1 cellular context compared by ENCODE assay signal in the genomic region with DNA sequence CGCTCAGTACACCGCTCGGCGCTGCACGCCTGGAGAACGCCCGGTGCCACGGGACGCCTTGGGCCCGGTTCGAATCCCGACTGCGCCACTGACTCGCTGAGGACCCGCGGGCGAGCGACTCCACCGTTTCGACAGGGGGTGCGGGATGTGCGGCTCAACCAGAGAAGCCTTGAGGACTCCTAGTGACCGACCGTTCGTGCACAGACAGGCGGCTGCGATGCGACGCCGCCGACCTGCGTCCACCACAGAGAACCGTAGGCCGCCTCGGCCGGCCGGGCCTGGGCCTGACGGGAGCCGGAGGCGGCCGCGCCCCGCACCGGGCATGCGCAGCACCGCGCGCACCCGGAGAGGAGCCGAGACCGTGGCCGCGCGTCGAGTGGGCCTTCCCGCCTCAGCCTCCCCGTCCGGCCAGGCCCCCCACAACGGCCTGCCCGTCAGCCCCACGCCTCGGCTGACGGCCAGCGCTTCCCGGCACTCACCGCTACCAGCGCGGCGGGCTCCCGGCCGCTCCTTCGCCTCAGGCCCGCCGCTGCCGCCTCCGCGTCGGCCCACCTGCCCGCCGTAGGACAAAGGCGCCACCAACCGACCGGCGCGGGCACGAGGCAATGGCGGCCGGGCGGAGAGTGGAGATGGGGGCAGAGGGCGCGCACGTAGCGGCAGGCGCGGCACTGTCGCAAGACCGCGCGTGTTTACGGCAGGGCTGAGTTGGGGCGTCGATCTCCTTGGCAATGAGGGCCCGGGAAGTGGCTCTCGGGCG.
A peak's percentile ranks its signal among the peaks of the same experiment; 100 is the strongest.
TF ChIP-seq lines count a peak whose summit lies in the region.

A gene (minus strand): TSS at position 625 of the 757 bp plus-strand sequence. CDS start 10,538 bp downstream, outside the sequence.

TF ChIP-seq in K562, 482 proteins besides CTCF, POLR2A, EP300 and RAD21 (continued from another document and continues in another):
- TF ChIP-seq, protein P1, sequence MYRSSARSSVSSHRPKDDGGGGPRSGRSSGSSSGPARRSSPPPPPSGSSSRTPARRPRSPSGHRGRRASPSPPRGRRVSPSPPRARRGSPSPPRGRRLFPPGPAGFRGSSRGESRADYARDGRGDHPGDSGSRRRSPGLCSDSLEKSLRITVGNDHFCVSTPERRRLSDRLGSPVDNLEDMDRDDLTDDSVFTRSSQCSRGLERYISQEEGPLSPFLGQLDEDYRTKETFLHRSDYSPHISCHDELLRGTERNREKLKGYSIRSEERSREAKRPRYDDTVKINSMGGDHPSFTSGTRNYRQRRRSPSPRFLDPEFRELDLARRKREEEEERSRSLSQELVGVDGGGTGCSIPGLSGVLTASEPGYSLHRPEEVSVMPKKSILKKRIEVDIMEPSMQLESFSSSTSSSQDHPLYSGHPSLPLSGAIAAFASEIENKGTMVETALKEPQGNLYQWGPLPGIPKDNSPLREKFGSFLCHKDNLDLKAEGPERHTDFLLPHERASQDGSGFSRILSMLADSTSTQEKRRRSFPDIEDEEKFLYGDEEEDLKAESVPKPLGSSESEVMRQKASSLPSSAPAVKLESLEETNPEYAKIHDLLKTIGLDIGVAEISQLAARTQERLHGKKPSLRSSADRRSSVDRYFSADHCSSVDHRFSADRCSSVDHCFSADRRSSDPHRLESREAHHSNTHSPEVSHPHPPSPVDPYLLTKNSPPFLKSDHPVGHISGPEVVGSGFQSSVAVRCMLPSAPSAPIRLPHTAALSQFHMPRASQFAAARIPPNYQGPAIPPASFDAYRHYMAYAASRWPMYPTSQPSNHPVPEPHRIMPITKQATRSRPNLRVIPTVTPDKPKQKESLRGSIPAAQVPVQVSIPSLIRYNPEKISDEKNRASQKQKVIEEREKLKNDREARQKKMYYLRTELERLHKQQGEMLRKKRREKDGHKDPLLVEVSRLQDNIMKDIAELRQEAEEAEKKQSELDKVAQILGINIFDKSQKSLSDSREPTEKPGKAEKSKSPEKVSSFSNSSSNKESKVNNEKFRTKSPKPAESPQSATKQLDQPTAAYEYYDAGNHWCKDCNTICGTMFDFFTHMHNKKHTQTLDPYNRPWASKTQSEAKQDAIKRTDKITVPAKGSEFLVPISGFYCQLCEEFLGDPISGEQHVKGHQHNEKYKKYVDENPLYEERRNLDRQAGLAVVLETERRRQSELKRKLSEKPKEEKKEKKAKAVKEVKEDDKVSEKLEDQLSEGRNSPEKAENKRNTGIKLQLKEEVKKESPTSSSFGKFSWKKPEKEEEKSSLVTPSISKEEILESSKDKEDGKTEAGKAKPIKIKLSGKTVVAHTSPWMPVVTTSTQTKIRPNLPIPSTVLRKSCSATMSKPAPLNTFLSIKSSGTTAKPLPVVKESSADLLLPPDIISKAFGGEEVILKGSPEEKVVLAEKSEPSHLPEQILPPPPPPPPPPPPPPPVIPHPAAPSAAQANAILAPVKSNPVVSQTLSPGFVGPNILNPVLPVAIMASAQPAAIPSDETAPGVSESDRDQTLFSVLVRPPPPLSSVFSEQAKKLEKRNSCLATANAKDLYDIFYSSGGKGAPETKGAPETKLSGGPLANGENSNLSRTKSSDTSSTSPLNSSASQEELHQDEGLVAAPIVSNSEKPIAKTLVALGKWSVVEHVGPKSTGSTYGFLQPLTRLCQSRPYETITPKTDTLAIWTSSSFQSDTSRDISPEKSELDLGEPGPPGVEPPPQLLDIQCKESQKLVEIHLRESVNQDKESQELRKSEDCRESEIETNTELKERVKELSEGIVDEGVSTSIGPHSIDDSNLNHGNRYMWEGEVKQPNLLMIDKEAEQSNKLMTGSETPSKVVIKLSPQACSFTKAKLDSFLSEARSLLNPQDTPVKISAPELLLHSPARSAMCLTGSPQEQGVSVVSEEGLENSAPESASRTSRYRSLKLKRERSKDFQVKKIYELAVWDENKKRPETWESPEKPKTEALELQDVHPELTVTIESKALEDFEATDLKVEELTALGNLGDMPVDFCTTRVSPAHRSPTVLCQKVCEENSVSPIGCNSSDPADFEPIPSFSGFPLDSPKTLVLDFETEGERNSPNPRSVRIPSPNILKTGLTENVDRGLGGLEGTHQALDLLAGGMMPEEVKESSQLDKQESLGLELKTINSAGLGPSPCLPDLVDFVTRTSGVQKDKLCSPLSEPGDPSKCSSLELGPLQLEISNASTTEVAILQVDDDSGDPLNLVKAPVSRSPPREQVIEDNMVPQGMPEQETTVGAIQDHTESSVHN (IDR thresholded peaks at IDR 0.05; ENCODE audit: borderline replicate concordance in 1 of 2, low read depth in 1 of 2) = no peak
- TF ChIP-seq L3MBTL2 (IDR thresholded peaks at IDR 0.05) (peak; percentile 99), EHMT2 (IDR thresholded peaks at IDR 0.05) (no peak), ZNF41 (CRISPR knock-in tag; conservative IDR thresholded peaks at IDR 0.05) (no peak), ESRRA (IDR thresholded peaks at IDR 0.05; ENCODE audit: borderline replicate concordance, low read depth) (peak; percentile 77), HMGN3 (IDR thresholded peaks at IDR 0.05; ENCODE audit: borderline replicate concordance, extremely low read depth, insufficient read length, low read depth, low read length) (peak; percentile 71), BMI1 (IDR thresholded peaks at IDR 0.05; ENCODE audit: low read length) (peak; percentile 83; the same call in 1 of the 2 replicates), ZNF696 (CRISPR knock-in tag; conservative IDR thresholded peaks at IDR 0.05) (no peak), RFX5 (IDR thresholded peaks at IDR 0.05; ENCODE audit: low read depth, low read length) (no peak), CBX5 (IDR thresholded peaks at IDR 0.05; ENCODE audit: borderline replicate concordance, low read depth) (no peak), ATF7 (IDR thresholded peaks at IDR 0.05) (no peak; the same call in 1 of the 2 replicates), NR2C2 (CRISPR knock-in tag; IDR thresholded peaks at IDR 0.05) (peak; percentile 88), NR2C2 (tag; IDR thresholded peaks at IDR 0.05) (peak; percentile 95), PHF20 (IDR thresholded peaks at IDR 0.05; ENCODE audit: partially characterized antibody) (peak; percentile 42), MTA3 (IDR thresholded peaks at IDR 0.05; ENCODE audit: borderline replicate concordance) (peak; percentile 87; the same call in 1 of the 2 replicates), PRPF4 (IDR thresholded peaks at IDR 0.05; ENCODE audit: insufficient read depth, low read depth, low read length, poor library complexity, severe bottlenecking) (no peak), U2AF1 (optimal IDR thresholded peaks at IDR 0.05; ENCODE audit: low read depth, low read length) (peak; percentile 45), CBX3 (IDR thresholded peaks at IDR 0.05; ENCODE audit: borderline replicate concordance in 1 of 2, low read length in 2 of 2) (no peak), CBFA2T2 (conservative IDR thresholded peaks at IDR 0.05) (no peak), ZNF134 (CRISPR knock-in tag; conservative IDR thresholded peaks at IDR 0.05) (no peak), SOX6 (IDR thresholded peaks at IDR 0.05) (peak; percentile 75), TCF7 (IDR thresholded peaks at IDR 0.05; ENCODE audit: borderline replicate concordance) (no peak; the same call in 1 of the 2 replicates), SMARCA4 (IDR thresholded peaks at IDR 0.05) (no peak), KDM4B (IDR thresholded peaks at IDR 0.05; ENCODE audit: borderline replicate concordance in 2 of 2, low read depth in 1 of 2) (0 out of 4 replicates have a peak, but pooled peaks of 1 of the 2 experiments have one; percentile 29), ZNF253 (CRISPR knock-in tag; conservative IDR thresholded peaks at IDR 0.05) (no peak), SMAD4 (CRISPR knock-in tag; conservative IDR thresholded peaks at IDR 0.05) (peak; percentile 90), U2AF2 (optimal IDR thresholded peaks at IDR 0.05; ENCODE audit: low read depth, low read length) (no peak), BRD4 (IDR thresholded peaks at IDR 0.05) (no peak; the same call in 1 of the 2 replicates), HNRNPL (IDR thresholded peaks at IDR 0.05; ENCODE audit: low read depth, low read length) (peak; percentile 85), ZNF507 (tag; conservative IDR thresholded peaks at IDR 0.05) (no peak), ZC3H4 (CRISPR knock-in tag; IDR thresholded peaks at IDR 0.05; ENCODE audit: borderline replicate concordance) (peak; percentile 70; the same call in 1 of the 2 replicates), CBX1 (IDR thresholded peaks at IDR 0.05; ENCODE audit: low read depth) (peak; percentile 72; the same call in 1 of the 2 replicates), POLR2AphosphoS5 (IDR thresholded peaks at IDR 0.05; ENCODE audit: control insufficient read depth, insufficient read depth, low read depth, low read length) (peak; percentile 84), NCOR1 (IDR thresholded peaks at IDR 0.05) (0 out of 2 replicates have a peak, but pooled peaks have one; percentile 10), MAFF (IDR thresholded peaks at IDR 0.05; ENCODE audit: low read length) (no peak), HEY1 (CRISPR knock-in tag; IDR thresholded peaks at IDR 0.05; ENCODE audit: borderline replicate concordance) (no peak), NCOA6 (IDR thresholded peaks at IDR 0.05) (peak; percentile 89), ETV6 (IDR thresholded peaks at IDR 0.05; ENCODE audit: borderline replicate concordance in 1 of 2, low read depth in 2 of 2, low read length in 1 of 2) (no peak), ETV6 (CRISPR knock-in tag; IDR thresholded peaks at IDR 0.05; ENCODE audit: borderline replicate concordance) (peak; percentile 61)
- TF ChIP-seq, protein P2, sequence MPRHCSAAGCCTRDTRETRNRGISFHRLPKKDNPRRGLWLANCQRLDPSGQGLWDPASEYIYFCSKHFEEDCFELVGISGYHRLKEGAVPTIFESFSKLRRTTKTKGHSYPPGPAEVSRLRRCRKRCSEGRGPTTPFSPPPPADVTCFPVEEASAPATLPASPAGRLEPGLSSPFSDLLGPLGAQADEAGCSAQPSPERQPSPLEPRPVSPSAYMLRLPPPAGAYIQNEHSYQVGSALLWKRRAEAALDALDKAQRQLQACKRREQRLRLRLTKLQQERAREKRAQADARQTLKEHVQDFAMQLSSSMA (CRISPR knock-in tag; IDR thresholded peaks at IDR 0.05) = no peak
- TF ChIP-seq, protein P3, sequence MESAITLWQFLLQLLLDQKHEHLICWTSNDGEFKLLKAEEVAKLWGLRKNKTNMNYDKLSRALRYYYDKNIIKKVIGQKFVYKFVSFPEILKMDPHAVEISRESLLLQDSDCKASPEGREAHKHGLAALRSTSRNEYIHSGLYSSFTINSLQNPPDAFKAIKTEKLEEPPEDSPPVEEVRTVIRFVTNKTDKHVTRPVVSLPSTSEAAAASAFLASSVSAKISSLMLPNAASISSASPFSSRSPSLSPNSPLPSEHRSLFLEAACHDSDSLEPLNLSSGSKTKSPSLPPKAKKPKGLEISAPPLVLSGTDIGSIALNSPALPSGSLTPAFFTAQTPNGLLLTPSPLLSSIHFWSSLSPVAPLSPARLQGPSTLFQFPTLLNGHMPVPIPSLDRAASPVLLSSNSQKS (CRISPR knock-in tag; IDR thresholded peaks at IDR 0.05) = no peak
- TF ChIP-seq, protein P4, sequence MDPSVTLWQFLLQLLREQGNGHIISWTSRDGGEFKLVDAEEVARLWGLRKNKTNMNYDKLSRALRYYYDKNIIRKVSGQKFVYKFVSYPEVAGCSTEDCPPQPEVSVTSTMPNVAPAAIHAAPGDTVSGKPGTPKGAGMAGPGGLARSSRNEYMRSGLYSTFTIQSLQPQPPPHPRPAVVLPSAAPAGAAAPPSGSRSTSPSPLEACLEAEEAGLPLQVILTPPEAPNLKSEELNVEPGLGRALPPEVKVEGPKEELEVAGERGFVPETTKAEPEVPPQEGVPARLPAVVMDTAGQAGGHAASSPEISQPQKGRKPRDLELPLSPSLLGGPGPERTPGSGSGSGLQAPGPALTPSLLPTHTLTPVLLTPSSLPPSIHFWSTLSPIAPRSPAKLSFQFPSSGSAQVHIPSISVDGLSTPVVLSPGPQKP (CRISPR knock-in tag; IDR thresholded peaks at IDR 0.05) = no peak
- TF ChIP-seq, protein P5, sequence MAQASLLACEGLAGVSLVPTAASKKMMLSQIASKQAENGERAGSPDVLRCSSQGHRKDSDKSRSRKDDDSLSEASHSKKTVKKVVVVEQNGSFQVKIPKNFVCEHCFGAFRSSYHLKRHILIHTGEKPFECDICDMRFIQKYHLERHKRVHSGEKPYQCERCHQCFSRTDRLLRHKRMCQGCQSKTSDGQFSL (CRISPR knock-in tag; IDR thresholded peaks at IDR 0.05) = peak; percentile 94
- TF ChIP-seq, protein P5 (tag; IDR thresholded peaks at IDR 0.05) = peak in 1 of 2 experiments; percentile 55; a peak in 1 of 4 replicates
- TF ChIP-seq, protein P6, sequence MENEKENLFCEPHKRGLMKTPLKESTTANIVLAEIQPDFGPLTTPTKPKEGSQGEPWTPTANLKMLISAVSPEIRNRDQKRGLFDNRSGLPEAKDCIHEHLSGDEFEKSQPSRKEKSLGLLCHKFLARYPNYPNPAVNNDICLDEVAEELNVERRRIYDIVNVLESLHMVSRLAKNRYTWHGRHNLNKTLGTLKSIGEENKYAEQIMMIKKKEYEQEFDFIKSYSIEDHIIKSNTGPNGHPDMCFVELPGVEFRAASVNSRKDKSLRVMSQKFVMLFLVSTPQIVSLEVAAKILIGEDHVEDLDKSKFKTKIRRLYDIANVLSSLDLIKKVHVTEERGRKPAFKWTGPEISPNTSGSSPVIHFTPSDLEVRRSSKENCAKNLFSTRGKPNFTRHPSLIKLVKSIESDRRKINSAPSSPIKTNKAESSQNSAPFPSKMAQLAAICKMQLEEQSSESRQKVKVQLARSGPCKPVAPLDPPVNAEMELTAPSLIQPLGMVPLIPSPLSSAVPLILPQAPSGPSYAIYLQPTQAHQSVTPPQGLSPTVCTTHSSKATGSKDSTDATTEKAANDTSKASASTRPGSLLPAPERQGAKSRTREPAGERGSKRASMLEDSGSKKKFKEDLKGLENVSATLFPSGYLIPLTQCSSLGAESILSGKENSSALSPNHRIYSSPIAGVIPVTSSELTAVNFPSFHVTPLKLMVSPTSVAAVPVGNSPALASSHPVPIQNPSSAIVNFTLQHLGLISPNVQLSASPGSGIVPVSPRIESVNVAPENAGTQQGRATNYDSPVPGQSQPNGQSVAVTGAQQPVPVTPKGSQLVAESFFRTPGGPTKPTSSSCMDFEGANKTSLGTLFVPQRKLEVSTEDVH (IDR thresholded peaks at IDR 0.05; ENCODE audit: low read depth, partially characterized antibody) = peak; percentile 78
- TF ChIP-seq, protein P7, sequence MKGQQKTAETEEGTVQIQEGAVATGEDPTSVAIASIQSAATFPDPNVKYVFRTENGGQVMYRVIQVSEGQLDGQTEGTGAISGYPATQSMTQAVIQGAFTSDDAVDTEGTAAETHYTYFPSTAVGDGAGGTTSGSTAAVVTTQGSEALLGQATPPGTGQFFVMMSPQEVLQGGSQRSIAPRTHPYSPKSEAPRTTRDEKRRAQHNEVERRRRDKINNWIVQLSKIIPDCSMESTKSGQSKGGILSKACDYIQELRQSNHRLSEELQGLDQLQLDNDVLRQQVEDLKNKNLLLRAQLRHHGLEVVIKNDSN (CRISPR knock-in tag; IDR thresholded peaks at IDR 0.05) = peak; percentile 25; the same call in 1 of the 2 replicates
- TF ChIP-seq, protein P8, sequence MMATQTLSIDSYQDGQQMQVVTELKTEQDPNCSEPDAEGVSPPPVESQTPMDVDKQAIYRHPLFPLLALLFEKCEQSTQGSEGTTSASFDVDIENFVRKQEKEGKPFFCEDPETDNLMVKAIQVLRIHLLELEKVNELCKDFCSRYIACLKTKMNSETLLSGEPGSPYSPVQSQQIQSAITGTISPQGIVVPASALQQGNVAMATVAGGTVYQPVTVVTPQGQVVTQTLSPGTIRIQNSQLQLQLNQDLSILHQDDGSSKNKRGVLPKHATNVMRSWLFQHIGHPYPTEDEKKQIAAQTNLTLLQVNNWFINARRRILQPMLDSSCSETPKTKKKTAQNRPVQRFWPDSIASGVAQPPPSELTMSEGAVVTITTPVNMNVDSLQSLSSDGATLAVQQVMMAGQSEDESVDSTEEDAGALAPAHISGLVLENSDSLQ (IDR thresholded peaks at IDR 0.05) = 0 out of 2 replicates have a peak, but pooled peaks have one; percentile 32
